ENCODE assay signal across 1 cellular context in genomic region chr19:37370880-37371661, GRCh38.
TF ChIP-seq lines count a peak whose summit lies in the region.

Gene ZNF527 (plus strand): TSS chr19:37371099. CDS start chr19:37374199, 3,100 bp downstream.

TF ChIP-seq in HepG2, 621 proteins besides CTCF, POLR2A, EP300 and RAD21 (continued from another document and continues in another):
- TF ChIP-seq SRSF9 (IDR thresholded peaks at IDR 0.05; ENCODE audit: borderline replicate concordance, insufficient read depth, low read depth, low read length, poor library complexity, severe bottlenecking), result no peak
- TF ChIP-seq RELA (CRISPR knock-in tag; IDR thresholded peaks at IDR 0.05), result 0 out of 2 replicates have a peak, but pooled peaks have one; percentile 51
- peak; percentile 45; the same call in 1 of the 2 replicates for TF ChIP-seq NFYC (CRISPR knock-in tag; IDR thresholded peaks at IDR 0.05)
- TF ChIP-seq ZNF749 (CRISPR knock-in tag; IDR thresholded peaks at IDR 0.05; ENCODE audit: borderline replicate concordance), result peak; percentile 73; the same call in 1 of the 2 replicates
- TF ChIP-seq MBNL3 (CRISPR knock-in tag; conservative IDR thresholded peaks at IDR 0.05), result no peak
- no peak for TF ChIP-seq HIVEP1 (CRISPR knock-in tag; IDR thresholded peaks at IDR 0.05)
- TF ChIP-seq NR2C2 (CRISPR knock-in tag; IDR thresholded peaks at IDR 0.05; ENCODE audit: borderline replicate concordance), result peak; percentile 91
- TF ChIP-seq ZNF652 (CRISPR knock-in tag; IDR thresholded peaks at IDR 0.05; ENCODE audit: borderline replicate concordance, low read depth), result no peak
- no peak for TF ChIP-seq SNAPC2 (CRISPR knock-in tag; IDR thresholded peaks at IDR 0.05)
- TF ChIP-seq GMEB2 (CRISPR knock-in tag; IDR thresholded peaks at IDR 0.05; ENCODE audit: low read depth), result peak; percentile 74
- TF ChIP-seq ZNF597 (CRISPR knock-in tag; IDR thresholded peaks at IDR 0.05), result 0 out of 2 replicates have a peak, but pooled peaks have one; percentile 14
- TF ChIP-seq EED (CRISPR knock-in tag; IDR thresholded peaks at IDR 0.05), result no peak; the same call in 1 of the 2 replicates
- TF ChIP-seq PHF8 (CRISPR knock-in tag; IDR thresholded peaks at IDR 0.05), result peak; percentile 75
- TF ChIP-seq ZSCAN30 (CRISPR knock-in tag; IDR thresholded peaks at IDR 0.05), result no peak
- 0 out of 2 replicates have a peak, but pooled peaks have one; percentile 53 for TF ChIP-seq XBP1 (CRISPR knock-in tag; IDR thresholded peaks at IDR 0.05)
- no peak for TF ChIP-seq FOXK2 (IDR thresholded peaks at IDR 0.05)
- peak; percentile 64; the same call in 1 of the 2 replicates for TF ChIP-seq TAF1 (CRISPR knock-in tag; IDR thresholded peaks at IDR 0.05)
- no peak for TF ChIP-seq ZBTB46 (CRISPR knock-in tag; IDR thresholded peaks at IDR 0.05; ENCODE audit: borderline replicate concordance)
- TF ChIP-seq BRCA1 (CRISPR knock-in tag; IDR thresholded peaks at IDR 0.05), result 0 out of 2 replicates have a peak, but pooled peaks have one; percentile 52
- TF ChIP-seq ZNF414 (CRISPR knock-in tag; IDR thresholded peaks at IDR 0.05), result peak; percentile 81
- no peak for TF ChIP-seq ZNF737 (CRISPR knock-in tag; IDR thresholded peaks at IDR 0.05; ENCODE audit: borderline replicate concordance)
- peak; percentile 90 for TF ChIP-seq MYC (CRISPR knock-in tag; IDR thresholded peaks at IDR 0.05; ENCODE audit: borderline replicate concordance)
- peak; percentile 89 for TF ChIP-seq ZGPAT (CRISPR knock-in tag; IDR thresholded peaks at IDR 0.05)
- TF ChIP-seq GTF3A (CRISPR knock-in tag; conservative IDR thresholded peaks at IDR 0.05), result no peak
- no peak for TF ChIP-seq HBP1 (CRISPR knock-in tag; IDR thresholded peaks at IDR 0.05; ENCODE audit: low read depth)
- peak; percentile 98 for TF ChIP-seq CREM (IDR thresholded peaks at IDR 0.05)
- TF ChIP-seq CREM (CRISPR knock-in tag; IDR thresholded peaks at IDR 0.05), result peak; percentile 37; the same call in 1 of the 2 replicates
- no peak for TF ChIP-seq ZBTB40 (IDR thresholded peaks at IDR 0.05)
- TF ChIP-seq ZBTB40 (CRISPR knock-in tag; IDR thresholded peaks at IDR 0.05), result peak; percentile 91
- peak; percentile 76; the same call in 1 of the 2 replicates for TF ChIP-seq ZNF230 (CRISPR knock-in tag; IDR thresholded peaks at IDR 0.05)
- TF ChIP-seq ZBTB34 (CRISPR knock-in tag; IDR thresholded peaks at IDR 0.05), result 0 out of 2 replicates have a peak, but pooled peaks have one; percentile 53
- no peak; the same call in 1 of the 2 replicates for TF ChIP-seq EEA1 (CRISPR knock-in tag; IDR thresholded peaks at IDR 0.05; ENCODE audit: borderline replicate concordance)
- peak; percentile 79 for TF ChIP-seq ZBTB25 (CRISPR knock-in tag; IDR thresholded peaks at IDR 0.05)
- no peak for TF ChIP-seq SMAD9 (CRISPR knock-in tag; IDR thresholded peaks at IDR 0.05)
- peak; percentile 38; the same call in 1 of the 2 replicates for TF ChIP-seq ZBTB38 (CRISPR knock-in tag; IDR thresholded peaks at IDR 0.05)
- peak; percentile 89 for TF ChIP-seq ZFP91 (CRISPR knock-in tag; IDR thresholded peaks at IDR 0.05; ENCODE audit: borderline replicate concordance)
- no peak for TF ChIP-seq AKAP8 (CRISPR knock-in tag; IDR thresholded peaks at IDR 0.05)
